In the genomic region with DNA sequence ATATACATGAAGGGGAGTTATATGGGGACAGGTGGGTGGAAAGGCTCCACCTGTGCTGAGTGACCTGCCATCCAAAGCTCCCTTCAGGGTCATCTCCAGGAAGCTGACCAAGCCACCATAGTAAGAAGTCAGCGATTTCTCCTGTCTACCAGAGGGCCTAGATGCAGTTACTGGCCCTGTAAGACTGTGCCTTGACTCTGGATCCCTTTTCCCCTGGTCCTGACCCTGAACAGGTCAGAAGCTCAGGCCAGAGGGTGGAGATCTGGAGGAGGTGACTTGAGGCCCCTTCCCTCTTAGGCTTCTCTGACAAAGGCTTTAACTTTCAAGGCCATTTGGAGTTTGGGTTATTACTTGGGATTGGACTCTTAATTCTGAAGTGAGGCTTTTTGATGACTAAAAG, we compare ENCODE assay signal across 11 cellular contexts.
"Had no signal": no experiment of that assay in that cellular context is flagged by ENCODE, and none has a peak within 500 bp of the region (broad histone marks: within the 10 kb centered on the region; RNA-seq: fewer than 3 reads in every experiment).

No MANE protein-coding gene starts in this region.

- FAIRE-seq: H1, H54 had no signal

- H3K27ac ChIP-seq: GM23248 had no signal

- DNase-seq: GM23248, GOT3, H7, H9, HCEC 1CT, HFFc6 had no signal

- H3K4me1 ChIP-seq: HAP-1 had no signal

- H3K9me3 ChIP-seq: HAP-1 had no signal

- H3K4me3 ChIP-seq: GM23248, GM23338, HAP-1 had no signal

- ATAC-seq: GM23338, HCT116 had no signal

- H3K36me3 ChIP-seq: HAP-1 had no signal
